In genomic region chr7:150666412-150666811, GRCh38 we compare ENCODE assay signal across 16 cellular contexts. TPM values are rescaled to one million over a fixed set of nuclear protein-coding genes. Genes with fewer than 3 reads are reported as not detected.
DNase-seq lines count a peak whose midpoint lies in the region; ATAC-seq, FAIRE-seq and TF ChIP-seq lines count a peak whose summit lies in the region.
"Had no signal": no experiment of that assay in that cellular context is flagged by ENCODE, and none has a peak within 500 bp of the region (broad histone marks: within the 10 kb centered on the region; RNA-seq: fewer than 3 reads in every experiment).

No MANE protein-coding gene starts in this region.

- ATAC-seq in activated naive CD4-positive, alpha-beta T cell treated with anti-CD3 and anti-CD28 coated beads, Interleukin-2, amount 50 U/mL, for 72 hours, result no peak
- no peak for ATAC-seq in natural killer cell treated with Interleukin-12 subunit alpha and Interleukin-12 subunit beta and Interleukin-15 and Interleukin-18, amount 100 ng/mL, for 72 hours
- no peak for ATAC-seq in GM18867 (IDR thresholded peaks at IDR 0.05; ENCODE audit: unreplicated experiment)
- ATAC-seq: left lobe of liver had no signal

- H3K4me1 Mint-ChIP-seq in T-helper 1 cell treated with Interleukin-12 subunit alpha and Interleukin-12 subunit beta and Interleukin-4 antibody, amounts not matched to agents 30 μg/mL and 1 μg/mL, for 36 hours (ENCODE audit: low read depth), result peaks cover 78% of the 10 kb centered on the region
- peaks cover 72 to 87% of the 10 kb centered on the region in 2 donors for H3K4me1 Mint-ChIP-seq in natural killer cell treated with Interleukin-12 subunit alpha and Interleukin-12 subunit beta and Interleukin-15 and Interleukin-18, amount 100 ng/mL, for 72 hours (ENCODE audit: low read depth in 2 of 2)

- DNase-seq in T-helper 1 cell, result no peak
- DNase-seq in GM12891 (ENCODE audit: insufficient read length, low spot score), result no peak
- DNase-seq in activated naive CD4-positive, alpha-beta T cell treated with anti-CD3 and anti-CD28 coated beads, Interleukin-2, amount 50 U/mL, for 72 hours (ENCODE audit: low spot score in 2 of 2), result no peak
- DNase-seq in natural killer cell treated with Interleukin-12 subunit alpha and Interleukin-12 subunit beta and Interleukin-15 and Interleukin-18, amount 100 ng/mL, for 72 hours (ENCODE audit: low spot score), result no peak
- no peak for DNase-seq in NCI-H1436 (lab: John Stamatoyannopoulos, UW)
- no peak for DNase-seq in NCI-H82 treated with DMSO at 0.1 percent for 48 hours (lab: John Stamatoyannopoulos, UW; ENCODE audit: unreplicated experiment)
- DNase-seq: aorta, foreskin fibroblast, NCI-H2081 treated with DMSO at 0.1 percent for 48 hours, ovary, trophoblast cell had no signal

- H3K27ac Mint-ChIP-seq in T-helper 1 cell treated with Interleukin-12 subunit alpha and Interleukin-12 subunit beta and Interleukin-4 antibody, amounts not matched to agents 30 μg/mL and 1 μg/mL, for 36 hours, result peak overlapping the region; percentile 97
- peak overlapping the region; percentile 94 to 100 for H3K27ac Mint-ChIP-seq in activated naive CD4-positive, alpha-beta T cell treated with anti-CD3 and anti-CD28 coated beads, Interleukin-2, amount 50 U/mL, for 72 hours
- H3K27ac Mint-ChIP-seq in natural killer cell treated with Interleukin-12 subunit alpha and Interleukin-12 subunit beta and Interleukin-15 and Interleukin-18, amount 100 ng/mL, for 72 hours, result peak overlapping the region; percentile 97 to 100

- no peak for TF ChIP-seq POLR2A in GM12891 (IDR thresholded peaks at IDR 0.05; ENCODE audit: low read depth, low read length)

- FAIRE-seq in GM12891 (lab: Jason Lieb, UNC), result peak; percentile 84

- H3K27me3 Mint-ChIP-seq in T-helper 1 cell treated with Interleukin-12 subunit alpha and Interleukin-12 subunit beta and Interleukin-4 antibody, amounts not matched to agents 30 μg/mL and 1 μg/mL, for 36 hours (ENCODE audit: low read depth), result no peaks in the 10 kb centered on the region
- H3K27me3 Mint-ChIP-seq in natural killer cell treated with Interleukin-12 subunit alpha and Interleukin-12 subunit beta and Interleukin-15 and Interleukin-18, amount 100 ng/mL, for 72 hours, result no peaks in the 10 kb centered on the region

- H3K4me3 Mint-ChIP-seq in T-helper 1 cell treated with Interleukin-12 subunit alpha and Interleukin-12 subunit beta and Interleukin-4 antibody, amounts not matched to agents 30 μg/mL and 1 μg/mL, for 36 hours, result peak overlapping the region; percentile 14
- peak overlapping the region; percentile 81 for H3K4me3 Mint-ChIP-seq in natural killer cell treated with Interleukin-12 subunit alpha and Interleukin-12 subunit beta and Interleukin-15 and Interleukin-18, amount 100 ng/mL, for 72 hours

- peaks cover 27% of the 10 kb centered on the region for H3K36me3 Mint-ChIP-seq in T-helper 1 cell treated with Interleukin-12 subunit alpha and Interleukin-12 subunit beta and Interleukin-4 antibody, amounts not matched to agents 30 μg/mL and 1 μg/mL, for 36 hours (ENCODE audit: low read depth)
- peaks cover 11 to 38% of the 10 kb centered on the region in 2 donors for H3K36me3 Mint-ChIP-seq in activated naive CD4-positive, alpha-beta T cell treated with anti-CD3 and anti-CD28 coated beads, Interleukin-2, amount 50 U/mL, for 72 hours
- H3K36me3 Mint-ChIP-seq in natural killer cell treated with Interleukin-12 subunit alpha and Interleukin-12 subunit beta and Interleukin-15 and Interleukin-18, amount 100 ng/mL, for 72 hours, result peaks cover 26% of the 10 kb centered on the region

- H3K9me3 Mint-ChIP-seq in T-helper 1 cell treated with Interleukin-12 subunit alpha and Interleukin-12 subunit beta and Interleukin-4 antibody, amounts not matched to agents 30 μg/mL and 1 μg/mL, for 36 hours, result peaks cover 11% of the 10 kb centered on the region
- peaks cover 4 to 12% of the 10 kb centered on the region in 2 donors for H3K9me3 Mint-ChIP-seq in activated naive CD4-positive, alpha-beta T cell treated with anti-CD3 and anti-CD28 coated beads, Interleukin-2, amount 50 U/mL, for 72 hours
- H3K9me3 Mint-ChIP-seq in natural killer cell treated with Interleukin-12 subunit alpha and Interleukin-12 subunit beta and Interleukin-15 and Interleukin-18, amount 100 ng/mL, for 72 hours, result peaks cover 3% of the 10 kb centered on the region

TF ChIP-seq in GM12891, 5 proteins besides CTCF, POLR2A, EP300 and RAD21:
- TF ChIP-seq POU2F2 (IDR thresholded peaks at IDR 0.05; ENCODE audit: low read depth, low read length) (no peak), PAX5 (IDR thresholded peaks at IDR 0.05; ENCODE audit: insufficient read depth, low read length, severe bottlenecking) (no peak), TAF1 (IDR thresholded peaks at IDR 0.05; ENCODE audit: low read depth, low read length) (no peak), SPI1 (IDR thresholded peaks at IDR 0.05; ENCODE audit: low read depth, low read length) (peak; percentile 69), POLR2AphosphoS5 (IDR thresholded peaks at IDR 0.05; ENCODE audit: low read depth, low read length) (no peak)

RNA-seq across cellular contexts. Expression of gene GIMAP2, which starts 19.1 kb away (rescaled TPM):
- polyA plus RNA-seq in GM12891 (2012; ENCODE audit: low read depth, missing spikeins), result 25.9 TPM
- 10 to 100 TPM; 47.8 to 56.5 TPM for total RNA-seq in activated naive CD4-positive, alpha-beta T cell treated with anti-CD3 and anti-CD28 coated beads, Interleukin-2, amount 50 U/mL, for 72 hours
- total RNA-seq in natural killer cell treated with Interleukin-12 subunit alpha and Interleukin-12 subunit beta and Interleukin-15 and Interleukin-18, amount 100 ng/mL, for 72 hours, result 10 to 100 TPM; 26.1 to 39.2 TPM
- total RNA-seq: chondrocyte had no signal

RNA-seq across cellular contexts. Expression of gene GIMAP6, which starts 34.2 kb away (rescaled TPM):
- 25.1 TPM for polyA plus RNA-seq in GM12891 (2012; ENCODE audit: low read depth, missing spikeins)
- 10 to 100 TPM; 35.9 to 43.2 TPM for total RNA-seq in activated naive CD4-positive, alpha-beta T cell treated with anti-CD3 and anti-CD28 coated beads, Interleukin-2, amount 50 U/mL, for 72 hours
- total RNA-seq in natural killer cell treated with Interleukin-12 subunit alpha and Interleukin-12 subunit beta and Interleukin-15 and Interleukin-18, amount 100 ng/mL, for 72 hours, result 10 to 100 TPM; 55.8 to 88.4 TPM
- total RNA-seq: A172, chondrocyte had no signal

RNA-seq across cellular contexts. Expression of gene GIMAP1, which starts 50.0 kb away (rescaled TPM):
- polyA plus RNA-seq in GM12891 (2012; ENCODE audit: low read depth, missing spikeins), result 1.2 TPM
- 10 to 100 TPM in 1 of 2 donors, 1 to 10 TPM in 1; 3.1 to 10.7 TPM for total RNA-seq in activated naive CD4-positive, alpha-beta T cell treated with anti-CD3 and anti-CD28 coated beads, Interleukin-2, amount 50 U/mL, for 72 hours
- total RNA-seq in natural killer cell treated with Interleukin-12 subunit alpha and Interleukin-12 subunit beta and Interleukin-15 and Interleukin-18, amount 100 ng/mL, for 72 hours, result 1 to 10 TPM; 6.6 to 8.8 TPM
- total RNA-seq: A172, chondrocyte had no signal
